Comparison of ENCODE assay signal across 15 cellular contexts in genomic region chr4:81663368-81663767, GRCh38.
DNase-seq lines count a peak whose midpoint lies in the region; ATAC-seq and TF ChIP-seq lines count a peak whose summit lies in the region.
"Had no signal": no experiment of that assay in that cellular context is flagged by ENCODE, and none has a peak within 500 bp of the region (broad histone marks: within the 10 kb centered on the region; RNA-seq: fewer than 3 reads in every experiment).

No MANE protein-coding gene starts in this region.

- peak overlapping the region; percentile 18 to 73 for H3K27ac ChIP-seq in testis
- H3K27ac ChIP-seq: 22Rv1, BLaER1 had no signal

- no peak for DNase-seq in left ventricle myocardium superior
- no peak for DNase-seq in Right ventricle myocardium superior
- DNase-seq in fibroblast of mammary gland (ENCODE audit: low read depth), result peak; percentile 2
- DNase-seq in omental fat pad (ENCODE audit: low spot score), result no peak
- no peak for DNase-seq in testis
- DNase-seq in middle frontal gyrus (ENCODE audit: extremely low spot score, low spot score), result no peak
- no peak for DNase-seq in activated T-helper 2 cell treated with anti-CD3 and anti-CD28 coated beads, Interferon-gamma antibody, Interleukin-2, Interleukin-4, amounts not matched to agents 10 μg/mL and 5 μg/mL and 100 μg/mL, durations not matched to agents 14 hours and 24 hours and 36 hours (ENCODE audit: low spot score)
- DNase-seq: DMS53, GF-D8, GOT3, H9, HFFc6 had no signal

- peaks cover 30% of the 10 kb centered on the region for H3K4me1 ChIP-seq in testis
- H3K4me1 ChIP-seq: BLaER1 had no signal

- no peak overlapping the region for H3K27ac Mint-ChIP-seq in activated T-helper 2 cell treated with anti-CD3 and anti-CD28 coated beads, Interferon-gamma antibody, Interleukin-2, Interleukin-4, amounts not matched to agents 10 μg/mL and 5 μg/mL and 100 μg/mL, durations not matched to agents 14 hours and 24 hours and 36 hours
- H3K27ac Mint-ChIP-seq: H9, HFFc6 had no signal

- ATAC-seq in left ventricle myocardium superior (peak; percentile 27), Right ventricle myocardium superior (ENCODE audit: poor library complexity) (no peak), omental fat pad (ENCODE audit: low FRiP score) (peak; percentile 53), HG02885 (IDR thresholded peaks at IDR 0.05; ENCODE audit: poor library complexity, unreplicated experiment) (no peak)

- H3K4me3 ChIP-seq in fibroblast of mammary gland (ENCODE audit: control insufficient read depth, low read depth, low read length) (no peak overlapping the region), testis (no peak overlapping the region)
- H3K4me3 ChIP-seq: BLaER1 had no signal

- peaks cover 3% of the 10 kb centered on the region for H3K27me3 Mint-ChIP-seq in activated T-helper 2 cell treated with anti-CD3 and anti-CD28 coated beads, Interferon-gamma antibody, Interleukin-2, Interleukin-4, amounts not matched to agents 10 μg/mL and 5 μg/mL and 100 μg/mL, durations not matched to agents 14 hours and 24 hours and 36 hours (ENCODE audit: low read depth)

- intact Hi-C loops in left ventricle myocardium superior (cut with micrococcal nuclease), result no loop called here
- intact Hi-C loops in Right ventricle myocardium superior (cut with DNase I), result no loop called here
- intact Hi-C loops in testis (cut with DNase I; ENCODE audit: low total_unique reads), result no loop called here
- intact Hi-C loops in activated T-helper 2 cell treated with anti-CD3 and anti-CD28 coated beads, Interferon-gamma antibody, Interleukin-2, Interleukin-4, amounts not matched to agents 10 μg/mL and 5 μg/mL and 100 μg/mL, durations not matched to agents 14 hours and 24 hours and 36 hours (cut with micrococcal nuclease), result no loop called here

- WGBS in testis, 2 donors, result 39 to 43% methylated on average over 2 of the region's 2 CpGs

- H3K9me3 Mint-ChIP-seq in activated T-helper 2 cell treated with anti-CD3 and anti-CD28 coated beads, Interferon-gamma antibody, Interleukin-2, Interleukin-4, amounts not matched to agents 10 μg/mL and 5 μg/mL and 100 μg/mL, durations not matched to agents 14 hours and 24 hours and 36 hours, result peaks cover 11% of the 10 kb centered on the region
- H3K9me3 Mint-ChIP-seq: H9 had no signal

- H3K27me3 ChIP-seq in testis, result no peaks in the 10 kb centered on the region
- H3K27me3 ChIP-seq: BLaER1 had no signal

- H3K36me3 ChIP-seq in testis (ENCODE audit: low read depth, missing control alignments), result no peaks in the 10 kb centered on the region
- H3K36me3 ChIP-seq: BLaER1 had no signal

- TF ChIP-seq CTCF in fibroblast of mammary gland (conservative IDR thresholded peaks at IDR 0.05; ENCODE audit: control insufficient read depth, insufficient read depth, low read depth, low read length) (no peak), omental fat pad (IDR thresholded peaks at IDR 0.05) (no peak), testis (IDR thresholded peaks at IDR 0.05) (no peak)

- TF ChIP-seq POLR2A in testis (IDR thresholded peaks at IDR 0.05), result no peak

- no peaks in the 10 kb centered on the region for H3K9me3 ChIP-seq in testis
- H3K9me3 ChIP-seq: BLaER1 had no signal

- H3K4me3 Mint-ChIP-seq in activated T-helper 2 cell treated with anti-CD3 and anti-CD28 coated beads, Interferon-gamma antibody, Interleukin-2, Interleukin-4, amounts not matched to agents 10 μg/mL and 5 μg/mL and 100 μg/mL, durations not matched to agents 14 hours and 24 hours and 36 hours (ENCODE audit: low read depth), result no peak overlapping the region
- H3K4me3 Mint-ChIP-seq: H9, HFFc6 had no signal

- H3K36me3 Mint-ChIP-seq in activated T-helper 2 cell treated with anti-CD3 and anti-CD28 coated beads, Interferon-gamma antibody, Interleukin-2, Interleukin-4, amounts not matched to agents 10 μg/mL and 5 μg/mL and 100 μg/mL, durations not matched to agents 14 hours and 24 hours and 36 hours (ENCODE audit: low read depth), result no peaks in the 10 kb centered on the region

- H3K4me1 Mint-ChIP-seq in activated T-helper 2 cell treated with anti-CD3 and anti-CD28 coated beads, Interferon-gamma antibody, Interleukin-2, Interleukin-4, amounts not matched to agents 10 μg/mL and 5 μg/mL and 100 μg/mL, durations not matched to agents 14 hours and 24 hours and 36 hours (ENCODE audit: low read depth), result peaks cover 11% of the 10 kb centered on the region

Comparison
In these comparisons a context has a peak if more than half of its experiments do, and no peak if none do; other contexts are left out.
1. ATAC-seq: peak in left ventricle myocardium superior (single experiment) and omental fat pad (single experiment); none in Right ventricle myocardium superior (single experiment) and HG02885 (single experiment).